8 cellular contexts compared by ENCODE assay signal in genomic region chr17:7479139-7479388, GRCh38. TPM values are rescaled to one million over a fixed set of nuclear protein-coding genes. Genes with fewer than 3 reads are reported as not detected.
A peak's percentile ranks its signal among the peaks of the same experiment; 100 is the strongest.
DNase-seq lines count a peak whose midpoint lies in the region; ATAC-seq and TF ChIP-seq lines count a peak whose summit lies in the region.

No MANE protein-coding gene starts in this region.

- H3K27me3 Mint-ChIP-seq in activated CD4-positive, alpha-beta memory T cell treated with anti-CD3 and anti-CD28 coated beads for 36 hours = no peaks in the 10 kb centered on the region

- H3K9ac ChIP-seq in HCT116 (ENCODE audit: low read length) = peak overlapping the region; percentile 89

- TF ChIP-seq POLR2A in HCT116 (IDR thresholded peaks at IDR 0.05; ENCODE audit: borderline replicate concordance, extremely low read depth, insufficient read depth, insufficient read length) = no peak

- H3K9me3 ChIP-seq in HCT116 (ENCODE audit: control insufficient read depth in 1 of 2, insufficient read depth in 1 of 2, low read depth in 1 of 2, low read length in 2 of 2) (no peaks in the 10 kb centered on the region), hepatocyte (ENCODE audit: low read depth) (no peaks in the 10 kb centered on the region)

- TF ChIP-seq CTCF in HCT116 (IDR thresholded peaks at IDR 0.05 in 2 of 3, conservative IDR thresholded peaks at IDR 0.05 in 1 of 3; ENCODE audit: borderline replicate concordance in 1 of 3, insufficient read depth in 1 of 3, low read depth in 2 of 3, low read length in 2 of 3) = no peak
- TF ChIP-seq CTCF in hepatocyte (IDR thresholded peaks at IDR 0.05; ENCODE audit: poor library complexity) = no peak

- POLR2A ChIA-PET in HCT116 (lab: Charles Lee) = no interaction called here
- POLR2A ChIA-PET in activated CD4-positive, alpha-beta memory T cell treated with anti-CD3 and anti-CD28 coated beads for 36 hours (lab: Charles Lee) = interaction anchor here (0.6 to 1.2 kb wide), 6 partner anchors 24 to 208 kb away, joined by 3 to 6 read pairs (median 4); partner anchors contain the start of genes NEURL4 and TP53

- H3K4me1 ChIP-seq in HCT116 (ENCODE audit: control insufficient read depth in 1 of 2, insufficient read depth in 2 of 2, low read length in 2 of 2) (peaks cover 25 to 67% of the 10 kb centered on the region in 2 experiments), hepatocyte (ENCODE audit: insufficient read depth) (peaks cover 56% of the 10 kb centered on the region)

- H3K4me2 ChIP-seq in HCT116 (ENCODE audit: low read length) (peak overlapping the region; percentile 100), hepatocyte (peak overlapping the region; percentile 94)

- H4K20me1 ChIP-seq in HCT116 (ENCODE audit: insufficient read depth) (no peaks in the 10 kb centered on the region), hepatocyte (ENCODE audit: insufficient read depth, poor library complexity, severe bottlenecking) (peaks cover 25% of the 10 kb centered on the region)

- peak overlapping the region; percentile 78 for H3K27ac Mint-ChIP-seq in activated CD4-positive, alpha-beta memory T cell treated with anti-CD3 and anti-CD28 coated beads for 36 hours

- peaks cover 62% of the 10 kb centered on the region for H3K4me1 Mint-ChIP-seq in activated CD4-positive, alpha-beta memory T cell treated with anti-CD3 and anti-CD28 coated beads for 36 hours (ENCODE audit: low read depth)

- ATAC-seq in HCT116 = no peak
- ATAC-seq in GM19328 (IDR thresholded peaks at IDR 0.05; ENCODE audit: unreplicated experiment) = no peak
- ATAC-seq in HG03565 (IDR thresholded peaks at IDR 0.05; ENCODE audit: unreplicated experiment) = no peak

- H3K9me2 ChIP-seq in HCT116 (ENCODE audit: insufficient read depth) = no peaks in the 10 kb centered on the region
- no peaks in the 10 kb centered on the region for H3K9me2 ChIP-seq in hepatocyte (replicated peaks; ENCODE audit: insufficient read depth)

- H3K27ac ChIP-seq in HCT116 (ENCODE audit: low read depth, low read length) (peak overlapping the region; percentile 87), hepatocyte (peak overlapping the region; percentile 100), skin epidermis (peak overlapping the region; percentile 96 to 100 (median 100))

- no TSS peak for BruUV-seq in HCT116 (replicated peaks; lab: Mats Ljungman, UMichigan)

- intact Hi-C loops in HCT116 (cut with micrococcal nuclease) = loop anchor here (2.0 kb wide), 1 partner anchor 122 kb away; no protein-coding TSS in a partner anchor
- intact Hi-C loops in activated CD4-positive, alpha-beta memory T cell treated with anti-CD3 and anti-CD28 coated beads for 36 hours (cut with micrococcal nuclease) = loop anchor here (1.0 kb wide), 1 partner anchor 24 kb away; no protein-coding TSS in a partner anchor

- H3K27me3 ChIP-seq in HCT116 (ENCODE audit: insufficient read depth, low read length) (no peaks in the 10 kb centered on the region), hepatocyte (no peaks in the 10 kb centered on the region)

- H2AFZ ChIP-seq in HCT116 (ENCODE audit: low read depth, low read length, poor library complexity, severe bottlenecking) (no peak overlapping the region), hepatocyte (peak overlapping the region; percentile 41)

- peak overlapping the region; percentile 86 for H3K4me3 Mint-ChIP-seq in activated CD4-positive, alpha-beta memory T cell treated with anti-CD3 and anti-CD28 coated beads for 36 hours

- H3K4me3 ChIP-seq in HCT116 (replicated peaks in 1 of 2; ENCODE audit: low read depth in 1 of 2, low read length in 2 of 2) (peak overlapping the region; percentile 60 to 94), hepatocyte (peak overlapping the region; percentile 97), skin epidermis (peak overlapping the region; percentile 61 to 99 (median 85))

- DNase-seq in HCT116 (ENCODE audit: low read depth, low spot score) = no peak
- no peak for DNase-seq in activated CD4-positive, alpha-beta memory T cell treated with anti-CD3 and anti-CD28 coated beads for 36 hours
- DNase-seq in hepatocyte (ENCODE audit: low spot score) = no peak
- DNase-seq in NCI-H82 treated with DMSO at 0.1 percent for 48 hours (lab: John Stamatoyannopoulos, UW; ENCODE audit: unreplicated experiment) = no peak
- no peak for DNase-seq in SIG-M5 (lab: John Stamatoyannopoulos, UW)

- peaks cover 3% of the 10 kb centered on the region for H3K36me3 Mint-ChIP-seq in activated CD4-positive, alpha-beta memory T cell treated with anti-CD3 and anti-CD28 coated beads for 36 hours

- RAD21 ChIA-PET in HCT116 (lab: Charles Lee; ENCODE audit: low non-redundant PET in 1 of 2, low total read pairs in 2 of 2, uncharacterized antibody in 2 of 2, unreplicated experiment in 2 of 2) = no interaction called here

- CTCF ChIA-PET in HCT116 (lab: Charles Lee) = interaction anchor here (1.2 kb wide), 1 partner anchor 42 kb away, joined by 3 read pairs; no protein-coding TSS in a partner anchor
- CTCF ChIA-PET in activated CD4-positive, alpha-beta memory T cell treated with anti-CD3 and anti-CD28 coated beads for 36 hours (lab: Charles Lee) = interaction anchor here (0.9 to 6.2 kb wide), 4 partner anchors 42 to 155 kb away, joined by 3 to 54 read pairs (median 5); partner anchors contain the start of genes TMEM102 and TMEM95

- no peaks in the 10 kb centered on the region for H3K9me3 Mint-ChIP-seq in activated CD4-positive, alpha-beta memory T cell treated with anti-CD3 and anti-CD28 coated beads for 36 hours

- H3K79me2 ChIP-seq in HCT116 (ENCODE audit: insufficient read depth, low read length) = peaks cover 36% of the 10 kb centered on the region
- H3K79me2 ChIP-seq in hepatocyte = peaks cover 73% of the 10 kb centered on the region

- TF ChIP-seq RAD21 in HCT116 (IDR thresholded peaks at IDR 0.05; ENCODE audit: low read depth) = no peak

- H3K36me3 ChIP-seq in HCT116 (ENCODE audit: control insufficient read depth in 1 of 2, insufficient read depth in 2 of 2, low read length in 2 of 2) (no peaks in the 10 kb centered on the region), hepatocyte (replicated peaks; ENCODE audit: insufficient read depth, low read depth) (no peaks in the 10 kb centered on the region)

- no CpG with 5 or more reads among the region's 27 CpGs for WGBS in hepatocyte (ENCODE audit: low lambda C conversion rate, missing lambda C conversion rate)

TF ChIP-seq in HCT116, 20 proteins besides CTCF, POLR2A, EP300 and RAD21 (continues in another document):
- TF ChIP-seq ZFX (IDR thresholded peaks at IDR 0.05) (no peak), SRF (IDR thresholded peaks at IDR 0.05; ENCODE audit: low read depth) (no peak), ELF1 (IDR thresholded peaks at IDR 0.05; ENCODE audit: borderline replicate concordance, low read depth) (no peak), POLR2AphosphoS5 (IDR thresholded peaks at IDR 0.05; ENCODE audit: low read depth, low read length) (no peak), JUND (IDR thresholded peaks at IDR 0.05) (no peak)
- TF ChIP-seq, protein P1, sequence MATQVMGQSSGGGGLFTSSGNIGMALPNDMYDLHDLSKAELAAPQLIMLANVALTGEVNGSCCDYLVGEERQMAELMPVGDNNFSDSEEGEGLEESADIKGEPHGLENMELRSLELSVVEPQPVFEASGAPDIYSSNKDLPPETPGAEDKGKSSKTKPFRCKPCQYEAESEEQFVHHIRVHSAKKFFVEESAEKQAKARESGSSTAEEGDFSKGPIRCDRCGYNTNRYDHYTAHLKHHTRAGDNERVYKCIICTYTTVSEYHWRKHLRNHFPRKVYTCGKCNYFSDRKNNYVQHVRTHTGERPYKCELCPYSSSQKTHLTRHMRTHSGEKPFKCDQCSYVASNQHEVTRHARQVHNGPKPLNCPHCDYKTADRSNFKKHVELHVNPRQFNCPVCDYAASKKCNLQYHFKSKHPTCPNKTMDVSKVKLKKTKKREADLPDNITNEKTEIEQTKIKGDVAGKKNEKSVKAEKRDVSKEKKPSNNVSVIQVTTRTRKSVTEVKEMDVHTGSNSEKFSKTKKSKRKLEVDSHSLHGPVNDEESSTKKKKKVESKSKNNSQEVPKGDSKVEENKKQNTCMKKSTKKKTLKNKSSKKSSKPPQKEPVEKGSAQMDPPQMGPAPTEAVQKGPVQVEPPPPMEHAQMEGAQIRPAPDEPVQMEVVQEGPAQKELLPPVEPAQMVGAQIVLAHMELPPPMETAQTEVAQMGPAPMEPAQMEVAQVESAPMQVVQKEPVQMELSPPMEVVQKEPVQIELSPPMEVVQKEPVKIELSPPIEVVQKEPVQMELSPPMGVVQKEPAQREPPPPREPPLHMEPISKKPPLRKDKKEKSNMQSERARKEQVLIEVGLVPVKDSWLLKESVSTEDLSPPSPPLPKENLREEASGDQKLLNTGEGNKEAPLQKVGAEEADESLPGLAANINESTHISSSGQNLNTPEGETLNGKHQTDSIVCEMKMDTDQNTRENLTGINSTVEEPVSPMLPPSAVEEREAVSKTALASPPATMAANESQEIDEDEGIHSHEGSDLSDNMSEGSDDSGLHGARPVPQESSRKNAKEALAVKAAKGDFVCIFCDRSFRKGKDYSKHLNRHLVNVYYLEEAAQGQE (IDR thresholded peaks at IDR 0.05; ENCODE audit: low read depth) = no peak

RNA-seq across cellular contexts. Expression of gene ZBTB4, which starts 0.4 kb away (rescaled TPM):
- total RNA-seq in HCT116 (2021; ENCODE audit: unreplicated experiment) (17.1 TPM), hepatocyte (22.7 and 27.1 TPM in 2 replicates)
- 13.0 and 15.0 TPM in 2 replicates for polyA plus RNA-seq in HCT116 (2012)
- 10 to 100 TPM; 16.5 to 16.7 TPM for total RNA-seq in activated CD4-positive, alpha-beta memory T cell treated with anti-CD3 and anti-CD28 coated beads for 36 hours
- 20.8 and 21.5 TPM in 2 replicates for polyA plus RNA-seq in hepatocyte

RNA-seq across cellular contexts. Expression of gene SLC35G6, which starts 2.2 kb away (rescaled TPM):
- not detected for total RNA-seq in HCT116 (2021; ENCODE audit: unreplicated experiment)
- 0.12 and 0.22 TPM in 2 replicates for polyA plus RNA-seq in HCT116 (2012)
- not detected for total RNA-seq in activated CD4-positive, alpha-beta memory T cell treated with anti-CD3 and anti-CD28 coated beads for 36 hours
- 0.24 TPM in 1 of 2 replicates, not detected in the other for total RNA-seq in hepatocyte
- 0.30 and 0.44 TPM in 2 replicates for polyA plus RNA-seq in hepatocyte

RNA-seq across cellular contexts. Expression of gene POLR2A, which starts 5.1 kb away (rescaled TPM):
- total RNA-seq in HCT116 (2021; ENCODE audit: unreplicated experiment) (205 TPM), hepatocyte (50.2 and 74.5 TPM in 2 replicates)
- 162 and 167 TPM in 2 replicates for polyA plus RNA-seq in HCT116 (2012)
- total RNA-seq in activated CD4-positive, alpha-beta memory T cell treated with anti-CD3 and anti-CD28 coated beads for 36 hours = 100 to 1,000 TPM; 180 to 187 TPM
- 96.3 and 98.1 TPM in 2 replicates for polyA plus RNA-seq in hepatocyte

RNA-seq across cellular contexts. Expression of gene CHRNB1, which starts 34.2 kb away (rescaled TPM):
- total RNA-seq in HCT116 (2021; ENCODE audit: unreplicated experiment) (10.4 TPM), hepatocyte (10.9 and 12.4 TPM in 2 replicates)
- polyA plus RNA-seq in HCT116 (2012) = 25.6 and 26.3 TPM in 2 replicates
- 1 to 10 TPM; 7.7 to 8.5 TPM for total RNA-seq in activated CD4-positive, alpha-beta memory T cell treated with anti-CD3 and anti-CD28 coated beads for 36 hours
- polyA plus RNA-seq in hepatocyte = 16.9 and 17.5 TPM in 2 replicates

RNA-seq across cellular contexts. Expression of gene FGF11, which starts 39.8 kb away (rescaled TPM):
- total RNA-seq in HCT116 (2021; ENCODE audit: unreplicated experiment) = 6.1 TPM
- 4.2 and 4.3 TPM in 2 replicates for polyA plus RNA-seq in HCT116 (2012)
- 1 to 10 TPM; 1.0 to 2.1 TPM for total RNA-seq in activated CD4-positive, alpha-beta memory T cell treated with anti-CD3 and anti-CD28 coated beads for 36 hours
- 1.4 and 2.7 TPM in 2 replicates for total RNA-seq in hepatocyte
- polyA plus RNA-seq in hepatocyte = 3.6 and 3.8 TPM in 2 replicates
